29 cellular contexts compared by ENCODE assay signal in the genomic region with DNA sequence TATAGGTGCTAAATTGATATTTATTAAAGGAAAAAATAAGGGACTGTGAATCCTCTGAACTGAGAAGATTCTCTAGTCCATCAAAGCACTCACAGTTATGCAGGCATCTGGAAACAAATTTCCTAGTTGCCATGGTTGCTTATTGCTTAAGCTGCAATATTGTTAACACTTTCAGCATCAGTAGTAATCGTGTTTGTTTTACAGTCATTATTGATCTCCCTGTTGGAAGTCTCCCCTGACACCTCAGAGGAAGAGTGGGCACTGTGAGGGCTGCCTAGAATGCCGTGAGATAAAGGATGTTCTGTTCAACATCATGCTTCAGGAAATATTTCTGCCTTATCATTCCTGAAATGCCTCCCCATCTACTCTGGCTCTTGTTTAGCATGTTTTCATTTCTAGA.
"Had no signal": no experiment of that assay in that cellular context is flagged by ENCODE, and none has a peak within 500 bp of the region (broad histone marks: within the 10 kb centered on the region; RNA-seq: fewer than 3 reads in every experiment).

No MANE protein-coding gene starts in this region.

- H3K27ac Mint-ChIP-seq: effector memory CD8-positive, alpha-beta T cell; immature natural killer cell; naive thymus-derived CD8-positive, alpha-beta T cell; nephron progenitor cell; stimulated activated naive B cell treated with anti-CD40 and anti-IgM and Interleukin-4, amounts not matched to agents 10 μg/mL and 1 μg/mL and 100 μg/mL, for 72 hours; stimulated activated naive CD8-positive, alpha-beta T cell treated with anti-CD3 and anti-CD28 coated beads, Interleukin-15, Interleukin-2, amounts not matched to agents 100 ng/mL and 50 ng/mL, for 24 hours had no signal

- H3K4me1 Mint-ChIP-seq: immature natural killer cell; naive thymus-derived CD8-positive, alpha-beta T cell; nephron progenitor cell; stimulated activated naive B cell treated with anti-CD40 and anti-IgM and Interleukin-4, amounts not matched to agents 10 μg/mL and 1 μg/mL and 100 μg/mL, for 72 hours had no signal

- H3K4me1 ChIP-seq: esophagus squamous epithelium, lower lobe of right lung, psoas muscle, right lobe of liver, tibial nerve, upper lobe of right lung, uterus had no signal

- H3K27me3 ChIP-seq: esophagus squamous epithelium, ovary, right lobe of liver, tibial nerve, upper lobe of right lung, uterus had no signal

- H3K4me3 ChIP-seq: esophagus squamous epithelium, left ventricle myocardium inferior, lower lobe of right lung, ovary, psoas muscle, right lobe of liver, thoracic aorta, tibial nerve, upper lobe of right lung, uterus had no signal

- DNase-seq: cortex of kidney; effector memory CD8-positive, alpha-beta T cell; erythroblast; esophagus squamous epithelium; foreskin melanocyte; glutamatergic neuron; hypothalamus; immature natural killer cell; islet precursor cell; kidney glomerular epithelial cell; left colon; left ventricle myocardium inferior; lower lobe of right lung; naive thymus-derived CD8-positive, alpha-beta T cell; nephron progenitor cell; occipital lobe; ovary; posterior cingulate gyrus; psoas muscle; right lobe of liver; small intestine; stimulated activated CD4-positive, alpha-beta T cell treated with anti-CD3 and anti-CD28 coated beads, Interleukin-15, amount 100 ng/mL, for 24 hours; stimulated activated CD4-positive, alpha-beta T cell treated with anti-CD3 and anti-CD28 coated beads, Interleukin-2, amount 100 ng/mL, for 48 hours; stimulated activated naive B cell treated with anti-CD40 and anti-IgM and Interleukin-4, amounts not matched to agents 10 μg/mL and 1 μg/mL and 100 μg/mL, for 72 hours; upper lobe of right lung; uterus had no signal

- H3K9me3 ChIP-seq: esophagus squamous epithelium, left ventricle myocardium inferior, lower lobe of right lung, psoas muscle, right lobe of liver, thoracic aorta, tibial nerve, upper lobe of right lung, uterus had no signal

- H3K36me3 ChIP-seq: esophagus squamous epithelium, left ventricle myocardium inferior, lower lobe of right lung, ovary, right lobe of liver, thoracic aorta, tibial nerve, upper lobe of right lung, uterus had no signal

- H3K27me3 Mint-ChIP-seq: effector memory CD8-positive, alpha-beta T cell; naive thymus-derived CD8-positive, alpha-beta T cell; stimulated activated naive B cell treated with anti-CD40 and anti-IgM and Interleukin-4, amounts not matched to agents 10 μg/mL and 1 μg/mL and 100 μg/mL, for 72 hours; stimulated activated naive CD8-positive, alpha-beta T cell treated with anti-CD3 and anti-CD28 coated beads, Interleukin-15, Interleukin-2, amounts not matched to agents 100 ng/mL and 50 ng/mL, for 24 hours had no signal

- H3K4me3 Mint-ChIP-seq: effector memory CD8-positive, alpha-beta T cell; immature natural killer cell; naive thymus-derived CD8-positive, alpha-beta T cell; nephron progenitor cell; stimulated activated naive B cell treated with anti-CD40 and anti-IgM and Interleukin-4, amounts not matched to agents 10 μg/mL and 1 μg/mL and 100 μg/mL, for 72 hours; stimulated activated naive CD8-positive, alpha-beta T cell treated with anti-CD3 and anti-CD28 coated beads, Interleukin-15, Interleukin-2, amounts not matched to agents 100 ng/mL and 50 ng/mL, for 24 hours had no signal

- H3K36me3 Mint-ChIP-seq: naive thymus-derived CD8-positive, alpha-beta T cell; stimulated activated naive B cell treated with anti-CD40 and anti-IgM and Interleukin-4, amounts not matched to agents 10 μg/mL and 1 μg/mL and 100 μg/mL, for 72 hours had no signal

- H3K27ac ChIP-seq: esophagus squamous epithelium, left ventricle myocardium inferior, lower lobe of right lung, ovary, psoas muscle, right lobe of liver, thoracic aorta, tibial nerve, upper lobe of right lung, uterus had no signal

- ATAC-seq: effector memory CD8-positive, alpha-beta T cell; left colon; lower lobe of right lung; naive thymus-derived CD8-positive, alpha-beta T cell; psoas muscle; right lobe of liver; stimulated activated naive B cell treated with anti-CD40 and anti-IgM and Interleukin-4, amounts not matched to agents 10 μg/mL and 1 μg/mL and 100 μg/mL, for 72 hours; upper lobe of right lung had no signal

- H3K9me3 Mint-ChIP-seq: nephron progenitor cell had no signal
